In genomic region chr15:93587046-93587445, GRCh38 we compare ENCODE assay signal across 19 cellular contexts.
DNase-seq lines count a peak whose midpoint lies in the region; ATAC-seq, FAIRE-seq and TF ChIP-seq lines count a peak whose summit lies in the region.
"Had no signal": no experiment of that assay in that cellular context is flagged by ENCODE, and none has a peak within 500 bp of the region (broad histone marks: within the 10 kb centered on the region; RNA-seq: fewer than 3 reads in every experiment).

No MANE protein-coding gene starts in this region.

- TF ChIP-seq RAD21 in liver (IDR thresholded peaks at IDR 0.05) = no peak

- H3K36me3 Mint-ChIP-seq in endothelial cell (ENCODE audit: low read depth, unreplicated experiment) = no peaks in the 10 kb centered on the region
- H3K36me3 Mint-ChIP-seq: CD14-positive monocyte had no signal

- no peak for ATAC-seq in right lobe of liver
- ATAC-seq in gastrocnemius medialis = peak; percentile 44 to 73
- ATAC-seq in HG03442 (IDR thresholded peaks at IDR 0.05; ENCODE audit: unreplicated experiment) = no peak

- DNase-seq in right lobe of liver (no peak), NCI-H2171 treated with DMSO at 0.1 percent for 48 hours (lab: John Stamatoyannopoulos, UW) (peak; percentile 61), endothelial cell (ENCODE audit: low spot score) (peak; percentile 6), gastrocnemius medialis (peak; percentile 15 to 32), uterus (no peak), RCC 7860 (ENCODE audit: low spot score) (no peak)
- DNase-seq: DMS79 treated with DMSO at 0.1 percent for 48 hours, KG1, MV-4-11, NCI-H1436, NCI-H345, NCI-H524 treated with DMSO at 0.1 percent for 48 hours, Peyer's patch, SHP77, T-helper 1 cell had no signal

- TF ChIP-seq POLR2A in right lobe of liver (IDR thresholded peaks at IDR 0.05) = no peak
- no peak for TF ChIP-seq POLR2A in gastrocnemius medialis (IDR thresholded peaks at IDR 0.05)
- TF ChIP-seq POLR2A in uterus (IDR thresholded peaks at IDR 0.05) = no peak

- H3K27ac ChIP-seq in liver (ENCODE audit: low read depth in 1 of 2, low read length in 2 of 2) (no peak overlapping the region), right lobe of liver (no peak overlapping the region), gastrocnemius medialis (no peak overlapping the region), uterus (no peak overlapping the region)
- H3K27ac ChIP-seq: Peyer's patch had no signal

- intact Hi-C loops in right lobe of liver (cut with DNase I) (no loop called here), gastrocnemius medialis (cut with DNase I; ENCODE audit: low total_unique reads) (no loop called here), uterus (cut with DNase I; ENCODE audit: low total_unique reads) (no loop called here)

- TF ChIP-seq CTCF in liver (IDR thresholded peaks at IDR 0.05; ENCODE audit: low read depth, low read length, missing input control) (no peak), right lobe of liver (IDR thresholded peaks at IDR 0.05) (no peak), endothelial cell (IDR thresholded peaks at IDR 0.05; ENCODE audit: unreplicated experiment) (no peak), gastrocnemius medialis (IDR thresholded peaks at IDR 0.05 in 4 of 5, conservative IDR thresholded peaks at IDR 0.05 in 1 of 5) (no peak), uterus (IDR thresholded peaks at IDR 0.05) (no peak)

- no peak overlapping the region for H3K4me3 ChIP-seq in liver (ENCODE audit: low read depth in 1 of 3, low read length in 3 of 3)
- no peak overlapping the region for H3K4me3 ChIP-seq in right lobe of liver
- H3K4me3 ChIP-seq in gastrocnemius medialis = no peak overlapping the region
- no peak overlapping the region for H3K4me3 ChIP-seq in uterus
- H3K4me3 ChIP-seq: Peyer's patch had no signal

- no peak overlapping the region for H3K9ac ChIP-seq in liver (ENCODE audit: low read depth in 1 of 2, low read length in 2 of 2)

- FAIRE-seq in RCC 7860 (lab: Jason Lieb, UNC) = no peak
- FAIRE-seq: H54 had no signal

- no peak overlapping the region for H3K4me3 Mint-ChIP-seq in endothelial cell (ENCODE audit: unreplicated experiment)
- H3K4me3 Mint-ChIP-seq: CD14-positive monocyte had no signal

- 23% methylated on average over 1 of the region's 1 CpG for WGBS in liver
- 25% methylated on average over 1 of the region's 1 CpG for WGBS in right lobe of liver (ENCODE audit: insufficient coverage, low coverage, low lambda C conversion rate, missing lambda C conversion rate)

- in situ Hi-C loops in gastrocnemius medialis (cut with MboI; ENCODE audit: low sequenced_read_pairs in 4 of 4) = no loop called here

- H3K36me3 ChIP-seq in liver (ENCODE audit: control insufficient read depth in 4 of 4, insufficient read depth in 3 of 4, low read depth in 1 of 4, low read length in 3 of 4) (no peaks in the 10 kb centered on the region), right lobe of liver (no peaks in the 10 kb centered on the region), gastrocnemius medialis (no peaks in the 10 kb centered on the region), uterus (no peaks in the 10 kb centered on the region)
- H3K36me3 ChIP-seq: Peyer's patch had no signal

- no peaks in the 10 kb centered on the region for H3K9me3 Mint-ChIP-seq in endothelial cell (ENCODE audit: unreplicated experiment)
- H3K9me3 Mint-ChIP-seq: CD14-positive monocyte had no signal

- H3K4me1 ChIP-seq in liver (ENCODE audit: control insufficient read depth in 4 of 4, insufficient read depth in 4 of 4, low read length in 3 of 4) = no peaks in the 10 kb centered on the region
- H3K4me1 ChIP-seq in right lobe of liver = no peaks in the 10 kb centered on the region
- no peaks in the 10 kb centered on the region for H3K4me1 ChIP-seq in gastrocnemius medialis
- H3K4me1 ChIP-seq in uterus = peaks cover 0 to 3% of the 10 kb centered on the region in 2 donors
- H3K4me1 ChIP-seq: Peyer's patch had no signal

- H3K27me3 Mint-ChIP-seq in endothelial cell (ENCODE audit: unreplicated experiment) = no peaks in the 10 kb centered on the region

- no peaks in the 10 kb centered on the region for H3K9me3 ChIP-seq in liver (ENCODE audit: control insufficient read depth in 4 of 4, low read length in 3 of 4)
- H3K9me3 ChIP-seq in right lobe of liver = no peaks in the 10 kb centered on the region
- H3K9me3 ChIP-seq in gastrocnemius medialis = no peaks in the 10 kb centered on the region
- no peaks in the 10 kb centered on the region for H3K9me3 ChIP-seq in uterus
- H3K9me3 ChIP-seq: Peyer's patch had no signal

- peaks cover 9% of the 10 kb centered on the region for H3K4me1 Mint-ChIP-seq in endothelial cell (ENCODE audit: unreplicated experiment)
- H3K4me1 Mint-ChIP-seq: CD14-positive monocyte had no signal

- no peak overlapping the region for H3K27ac Mint-ChIP-seq in endothelial cell (ENCODE audit: unreplicated experiment)
- H3K27ac Mint-ChIP-seq: CD14-positive monocyte had no signal

- peaks cover 0 to 8% (median 2%) of the 10 kb centered on the region in 4 donors for H3K27me3 ChIP-seq in liver (ENCODE audit: control insufficient read depth in 4 of 4, insufficient read depth in 4 of 4, low read length in 3 of 4)
- H3K27me3 ChIP-seq in right lobe of liver = no peaks in the 10 kb centered on the region
- H3K27me3 ChIP-seq in gastrocnemius medialis = no peaks in the 10 kb centered on the region
- H3K27me3 ChIP-seq in uterus = no peaks in the 10 kb centered on the region
- H3K27me3 ChIP-seq: Peyer's patch had no signal

TF ChIP-seq in liver, 16 proteins besides CTCF, POLR2A, EP300 and RAD21:
- TF ChIP-seq RXRA (IDR thresholded peaks at IDR 0.05) = peak in 1 of 2 donors; percentile 19
- no peak for TF ChIP-seq ZBTB33 (IDR thresholded peaks at IDR 0.05)
- peak; percentile 47 for TF ChIP-seq NR2F2 (IDR thresholded peaks at IDR 0.05)

Comparison
In these comparisons a context has a peak if more than half of its experiments do, and no peak if none do; other contexts are left out.
1. ATAC-seq: peak in gastrocnemius medialis (2 of 2); none in right lobe of liver (0 of 4) and HG03442 (single experiment).
2. DNase-seq: peak in NCI-H2171 treated with DMSO at 0.1 percent for 48 hours (single experiment), endothelial cell (single experiment) and gastrocnemius medialis (2 of 2); none in right lobe of liver (0 of 3), uterus (0 of 2) and RCC 7860 (single experiment).